In the genomic region with DNA sequence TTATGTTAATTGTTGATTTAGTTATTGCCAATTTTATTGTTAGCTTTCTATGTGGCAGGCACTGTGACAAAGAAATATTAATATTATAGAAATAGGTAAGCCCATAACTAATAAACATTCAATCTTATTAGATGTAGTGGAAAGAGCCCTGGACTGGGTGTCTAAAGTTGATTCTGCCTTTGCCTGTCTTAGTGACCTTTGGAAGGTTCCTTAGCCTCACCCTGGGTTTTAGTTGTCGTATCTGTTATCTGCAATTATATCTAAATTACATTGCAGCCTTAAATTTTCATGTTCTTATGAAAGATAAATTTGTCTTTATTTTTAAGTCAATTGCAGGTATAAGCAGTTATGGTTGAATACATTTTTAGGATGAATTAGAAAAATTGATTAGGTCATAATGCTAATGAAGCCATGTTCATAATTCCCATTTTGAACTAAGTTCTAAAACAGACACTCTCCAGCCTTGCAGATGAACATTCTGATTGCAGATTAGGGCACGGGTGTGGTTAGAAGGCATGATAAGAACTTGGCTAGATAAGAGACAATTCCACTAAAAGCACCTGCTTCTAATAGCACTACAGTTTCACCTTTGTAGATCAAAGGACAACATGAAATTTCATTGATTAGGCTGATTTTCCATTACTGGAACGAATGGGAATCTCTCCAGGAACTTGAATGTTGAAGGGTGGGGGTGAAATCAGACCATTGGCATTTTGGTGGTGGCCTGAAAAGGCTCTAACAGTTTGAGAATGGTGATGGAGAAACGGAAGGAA, we compare ENCODE assay signal across 25 cellular contexts. TPM values are rescaled to one million over a fixed set of nuclear protein-coding genes. Genes with fewer than 3 reads are reported as not detected.
DNase-seq lines count a peak whose midpoint lies in the region; ATAC-seq, FAIRE-seq and TF ChIP-seq lines count a peak whose summit lies in the region.
"Had no signal": no experiment of that assay in that cellular context is flagged by ENCODE, and none has a peak within 500 bp of the region (broad histone marks: within the 10 kb centered on the region; RNA-seq: fewer than 3 reads in every experiment).

No MANE protein-coding gene starts in this region.

- no peaks in the 10 kb centered on the region for H3K79me2 ChIP-seq in HepG2 (ENCODE audit: insufficient read depth, low read length)

- DNase-seq in HepG2 (ENCODE audit: low spot score) (no peak), left colon (no peak), mucosa of descending colon (peak in 1 of 3 donors; percentile 40), superior temporal gyrus (ENCODE audit: extremely low spot score) (no peak), T1000 (lab: John Stamatoyannopoulos, UW) (no peak), NCI-H345 (lab: John Stamatoyannopoulos, UW) (no peak)
- DNase-seq: 8988T; ACHN; AML-193; BE2C; Calu3; CD4-positive, alpha-beta T cell; CD8-positive, alpha-beta memory T cell; DMS53; DND-41; GM23248; H7; HCEC 1CT had no signal

- 41% methylated on average over 4 of the region's 4 CpGs for WGBS in liver
- WGBS in HepG2 (ENCODE audit: low lambda C conversion rate) = 2% methylated on average over 4 of the region's 4 CpGs

- ATAC-seq in HepG2 (no peak), left colon (peak; percentile 81), mucosa of descending colon (peak; percentile 84)
- ATAC-seq: A549 had no signal

- H3K27ac ChIP-seq in liver (ENCODE audit: low read depth in 1 of 2, low read length in 2 of 2) (no peak overlapping the region), HepG2 (ENCODE audit: extremely low read length, insufficient read depth, low read length) (no peak overlapping the region)
- H3K27ac ChIP-seq: A549; BLaER1 treated with 17β-estradiol and CSF1 and Interleukin-3, amounts not matched to agents 10 nM and 100 nM; GM23248 had no signal

- intact Hi-C loops in HepG2 (cut with micrococcal nuclease; ENCODE audit: unreplicated experiment) = no loop called here
- intact Hi-C loops in left colon (cut with DNase I, micrococcal nuclease) = no loop called here
- intact Hi-C loops in mucosa of descending colon (cut with DNase I, micrococcal nuclease) = no loop called here

- H3K4me1 ChIP-seq in liver (ENCODE audit: control insufficient read depth in 4 of 4, insufficient read depth in 4 of 4, low read length in 3 of 4) (peaks cover 1 to 8% (median 5%) of the 10 kb centered on the region in 4 donors), HepG2 (ENCODE audit: insufficient read depth, low read length) (no peaks in the 10 kb centered on the region), mucosa of descending colon (ENCODE audit: low read depth) (peaks cover 6% of the 10 kb centered on the region)
- H3K4me1 ChIP-seq: A549; BE2C; BLaER1 treated with 17β-estradiol and CSF1 and Interleukin-3, amounts not matched to agents 10 nM and 100 nM had no signal

- no peaks in the 10 kb centered on the region for H4K20me1 ChIP-seq in HepG2 (ENCODE audit: insufficient read depth, low read length)
- H4K20me1 ChIP-seq: BLaER1 treated with 17β-estradiol and CSF1 and Interleukin-3, amounts not matched to agents 10 nM and 100 nM had no signal

- in situ Hi-C loops in HepG2 (cut with HindIII; ENCODE audit: extremely low pct_ligation_motif_present, low pct_unique_long_range_greater_than_20kb) = no loop called here

- CTCF ChIA-PET in HepG2 (lab: Yijun Ruan, JAX; ENCODE audit: low intra/inter-chr PET ratio, low total read pairs) = no interaction called here

- H2AFZ ChIP-seq in HepG2 (ENCODE audit: low read length) = no peak overlapping the region
- H2AFZ ChIP-seq: GM23248 had no signal

- H3K9me3 ChIP-seq in liver (ENCODE audit: control insufficient read depth in 4 of 4, low read length in 3 of 4) (no peaks in the 10 kb centered on the region), HepG2 (ENCODE audit: low read length) (no peaks in the 10 kb centered on the region), mucosa of descending colon (no peaks in the 10 kb centered on the region)
- H3K9me3 ChIP-seq: A549; BE2C; BLaER1 treated with 17β-estradiol and CSF1 and Interleukin-3, amounts not matched to agents 10 nM and 100 nM had no signal

- TF ChIP-seq CTCF in liver (IDR thresholded peaks at IDR 0.05; ENCODE audit: low read depth, low read length, missing input control) = no peak
- no peak for TF ChIP-seq CTCF in HepG2 (CRISPR knock-in tag; IDR thresholded peaks at IDR 0.05)
- no peak for TF ChIP-seq CTCF in mucosa of descending colon (IDR thresholded peaks at IDR 0.05)

- POLR2A ChIA-PET in HepG2 (lab: Yijun Ruan, JAX) = no interaction called here

- no peak for FAIRE-seq in HepG2 (lab: Jason Lieb, UNC)
- FAIRE-seq: A549, G401.6, GM12892, H1 had no signal

- BruUV-seq in HepG2 (replicated peaks; lab: Mats Ljungman, UMichigan) = no TSS peak

- H3K4me3 ChIP-seq in liver (ENCODE audit: low read depth in 1 of 3, low read length in 3 of 3) = no peak overlapping the region
- no peak overlapping the region for H3K4me3 ChIP-seq in HepG2 (replicated peaks in 1 of 3; ENCODE audit: insufficient read depth in 1 of 3, low read depth in 2 of 3, low read length in 3 of 3)
- no peak overlapping the region for H3K4me3 ChIP-seq in mucosa of descending colon
- H3K4me3 ChIP-seq: A549; BLaER1 treated with 17β-estradiol and CSF1 and Interleukin-3, amounts not matched to agents 10 nM and 100 nM; GM23248 had no signal

- TF ChIP-seq RAD21 in liver (IDR thresholded peaks at IDR 0.05) (peak in 1 of 2 donors; percentile 35), HepG2 (CRISPR knock-in tag; IDR thresholded peaks at IDR 0.05) (no peak)

- no peaks in the 10 kb centered on the region for H3K36me3 ChIP-seq in liver (ENCODE audit: control insufficient read depth in 4 of 4, insufficient read depth in 3 of 4, low read depth in 1 of 4, low read length in 3 of 4)
- H3K36me3 ChIP-seq in HepG2 (replicated peaks in 1 of 2; ENCODE audit: control insufficient read depth in 1 of 2, insufficient read depth in 2 of 2, low read length in 2 of 2) = no peaks in the 10 kb centered on the region
- no peaks in the 10 kb centered on the region for H3K36me3 ChIP-seq in mucosa of descending colon (ENCODE audit: low read depth)
- H3K36me3 ChIP-seq: BE2C; BLaER1 treated with 17β-estradiol and CSF1 and Interleukin-3, amounts not matched to agents 10 nM and 100 nM had no signal

- H3K9ac ChIP-seq in liver (ENCODE audit: low read depth in 1 of 2, low read length in 2 of 2) (no peak overlapping the region), HepG2 (ENCODE audit: insufficient read depth, low read depth, low read length) (no peak overlapping the region)
- H3K9ac ChIP-seq: BLaER1 treated with 17β-estradiol and CSF1 and Interleukin-3, amounts not matched to agents 10 nM and 100 nM; GM23248 had no signal

- TF ChIP-seq EP300 in HepG2 (IDR thresholded peaks at IDR 0.05; ENCODE audit: low read depth in 2 of 2, low read length in 2 of 2) (no peak), HepG2 (CRISPR knock-in tag; IDR thresholded peaks at IDR 0.05; ENCODE audit: borderline replicate concordance) (no peak)

- no peaks in the 10 kb centered on the region for H3K27me3 ChIP-seq in liver (ENCODE audit: control insufficient read depth in 4 of 4, insufficient read depth in 4 of 4, low read length in 3 of 4)
- H3K27me3 ChIP-seq in HepG2 (ENCODE audit: control insufficient read depth in 1 of 2, insufficient read depth in 2 of 2, low read length in 2 of 2) = no peaks in the 10 kb centered on the region
- H3K27me3 ChIP-seq: BE2C; BLaER1 treated with 17β-estradiol and CSF1 and Interleukin-3, amounts not matched to agents 10 nM and 100 nM had no signal

- no peak for TF ChIP-seq POLR2A in HepG2 (IDR thresholded peaks at IDR 0.05; ENCODE audit: insufficient read depth in 1 of 2, low read depth in 2 of 2, low read length in 2 of 2)

- no peak overlapping the region for H3K4me2 ChIP-seq in HepG2 (ENCODE audit: low read depth, low read length)
- H3K4me2 ChIP-seq: A549; BLaER1 treated with 17β-estradiol and CSF1 and Interleukin-3, amounts not matched to agents 10 nM and 100 nM had no signal

TF ChIP-seq in liver, 16 proteins besides CTCF, POLR2A, EP300 and RAD21 (continues in another document):
- peak; percentile 54 to 55 for TF ChIP-seq RXRA (IDR thresholded peaks at IDR 0.05)
- TF ChIP-seq, protein P1, sequence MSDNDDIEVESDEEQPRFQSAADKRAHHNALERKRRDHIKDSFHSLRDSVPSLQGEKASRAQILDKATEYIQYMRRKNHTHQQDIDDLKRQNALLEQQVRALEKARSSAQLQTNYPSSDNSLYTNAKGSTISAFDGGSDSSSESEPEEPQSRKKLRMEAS (IDR thresholded peaks at IDR 0.05) = peak; percentile 22

TF ChIP-seq in HepG2, 621 proteins besides CTCF, POLR2A, EP300 and RAD21 (continues in another document):
- TF ChIP-seq MEIS1 (CRISPR knock-in tag; IDR thresholded peaks at IDR 0.05; ENCODE audit: borderline replicate concordance) (no peak), NCOA2 (CRISPR knock-in tag; IDR thresholded peaks at IDR 0.05) (no peak), GATAD1 (CRISPR knock-in tag; IDR thresholded peaks at IDR 0.05) (no peak)

RNA-seq across cellular contexts. Expression of a gene that starts 17.3 kb away (rescaled TPM):
- total RNA-seq in liver = 10 to 100 TPM in 1 of 2 donors, 1 to 10 TPM in 1; 4.5 to 41.5 TPM
- polyA plus RNA-seq in liver = 10 to 100 TPM; 16.5 to 34.6 TPM
- total RNA-seq in HepG2 (2016; rRNA removed; fragmentation: Illumina TruSeq; extraction: Trizol) = not detected in 2 replicates
- not detected in 2 replicates for total RNA-seq in HepG2 (2016; cell fraction: cytosol; rRNA removed; fragmentation: Illumina TruSeq; extraction: Trizol; ENCODE audit: low read depth)
- total RNA-seq in HepG2 (2016; cell fraction: insoluble cytoplasmic fraction; rRNA removed; fragmentation: Illumina TruSeq; extraction: Trizol) = 0.02 TPM in 1 of 2 replicates, not detected in the other
- total RNA-seq in HepG2 (2016; cell fraction: membrane; rRNA removed; fragmentation: Illumina TruSeq; extraction: Trizol) = not detected in 2 replicates
- total RNA-seq in HepG2 (2016; cell fraction: nucleus; rRNA removed; fragmentation: Illumina TruSeq; extraction: Trizol) = not detected in 2 replicates
- polyA plus RNA-seq in HepG2 (2011; rRNA removed) = not detected in 2 replicates
- polyA plus RNA-seq in HepG2 (2011; cell fraction: cytosol; rRNA removed) = not detected in 2 replicates
- polyA plus RNA-seq in HepG2 (2011; cell fraction: nucleus; rRNA removed) = not detected in 2 replicates
- polyA plus RNA-seq in HepG2 (2012) = not detected in 2 replicates
- not detected in 2 replicates for polyA plus RNA-seq in HepG2 (2016; cell fraction: cytosol; fragmentation: Illumina TruSeq; extraction: Trizol; ENCODE audit: low read depth)
- not detected in 2 replicates for polyA plus RNA-seq in HepG2 (2016; cell fraction: insoluble cytoplasmic fraction; fragmentation: Illumina TruSeq; extraction: Trizol; ENCODE audit: low read depth)
- polyA plus RNA-seq in HepG2 (2016; cell fraction: membrane; fragmentation: Illumina TruSeq; extraction: Trizol; ENCODE audit: low read depth) = not detected in 2 replicates
- polyA plus RNA-seq in HepG2 (2016; cell fraction: nucleus; fragmentation: Illumina TruSeq; extraction: Trizol; ENCODE audit: insufficient read depth, low read depth) = not detected in 2 replicates
- polyA minus RNA-seq in HepG2 (2011; rRNA and poly(A)+ RNA removed; ENCODE audit: low replicate concordance) = not detected in 2 replicates
- not detected in 2 replicates for polyA minus RNA-seq in HepG2 (2011; cell fraction: cytosol; rRNA and poly(A)+ RNA removed)
- not detected in 2 replicates for polyA minus RNA-seq in HepG2 (2011; cell fraction: nucleus; rRNA and poly(A)+ RNA removed)
- 1 to 10 TPM; 1.6 to 2.0 TPM for total RNA-seq in left colon
- 1 to 10 TPM; 1.2 to 2.1 (median 1.5) TPM for total RNA-seq in mucosa of descending colon
- total RNA-seq: Calu3; CD4-positive, alpha-beta T cell; CD8-positive, alpha-beta memory T cell had no signal
- polyA plus RNA-seq: CD14-positive monocyte; CD8-positive, alpha-beta memory T cell had no signal
